1 cellular context compared by ENCODE assay signal in genomic region chr11:61816736-61817455, GRCh38.
A peak's percentile ranks its signal among the peaks of the same experiment; 100 is the strongest.
TF ChIP-seq lines count a peak whose summit lies in the region.

FADS1 (minus strand) TSS chr11:61817003; CDS start chr11:61816929, 74 bp downstream.

TF ChIP-seq in K562, 482 proteins besides CTCF, POLR2A, EP300 and RAD21 (continued from another document and continues in another):
- TF ChIP-seq ZNF277 (CRISPR knock-in tag; IDR thresholded peaks at IDR 0.05; ENCODE audit: borderline replicate concordance) (no peak), HDAC8 (tag; IDR thresholded peaks at IDR 0.05) (0 out of 2 replicates have a peak, but pooled peaks have one; percentile 79), ZNF512 (tag; IDR thresholded peaks at IDR 0.05) (no peak), EZH2 (IDR thresholded peaks at IDR 0.05; ENCODE audit: borderline replicate concordance, low read depth, low read length) (no peak), POLR2H (tag; IDR thresholded peaks at IDR 0.05; ENCODE audit: low read depth) (no peak), GATAD2A (IDR thresholded peaks at IDR 0.05) (peak; percentile 90), KLF16 (IDR thresholded peaks at IDR 0.05) (peak; percentile 60), CEBPZ (IDR thresholded peaks at IDR 0.05; ENCODE audit: borderline replicate concordance, low read depth, low read length) (no peak), FOXJ3 (CRISPR knock-in tag; IDR thresholded peaks at IDR 0.05) (no peak), AFF1 (IDR thresholded peaks at IDR 0.05; ENCODE audit: low read depth in 1 of 2, partially characterized antibody in 2 of 2) (no peak), FOXK1 (CRISPR knock-in tag; IDR thresholded peaks at IDR 0.05; ENCODE audit: borderline replicate concordance) (no peak), PHTF2 (CRISPR knock-in tag; IDR thresholded peaks at IDR 0.05) (no peak), NELFE (IDR thresholded peaks at IDR 0.05; ENCODE audit: insufficient read depth, insufficient read length) (no peak), ZNF586 (CRISPR knock-in tag; conservative IDR thresholded peaks at IDR 0.05) (no peak), AFF4 (CRISPR knock-in tag; IDR thresholded peaks at IDR 0.05) (peak; percentile 47; the same call in 1 of the 2 replicates), BHLHE40 (IDR thresholded peaks at IDR 0.05; ENCODE audit: low read length) (peak; percentile 25), HMG20A (CRISPR knock-in tag; conservative IDR thresholded peaks at IDR 0.05) (no peak), HLTF (IDR thresholded peaks at IDR 0.05) (no peak), CBFB (CRISPR knock-in tag; IDR thresholded peaks at IDR 0.05) (no peak), VEZF1 (CRISPR knock-in tag; IDR thresholded peaks at IDR 0.05) (peak; percentile 82), CBX3 (IDR thresholded peaks at IDR 0.05; ENCODE audit: borderline replicate concordance in 1 of 2, low read length in 2 of 2) (peak in 1 of 2 experiments; percentile 53; a peak in 1 of 3 replicates), USF1 (CRISPR knock-in tag; IDR thresholded peaks at IDR 0.05) (0 out of 2 replicates have a peak, but pooled peaks have one; percentile 24), TCF3 (CRISPR knock-in tag; IDR thresholded peaks at IDR 0.05) (peak; percentile 53; the same call in 1 of the 2 replicates), RUNX1 (IDR thresholded peaks at IDR 0.05; ENCODE audit: low read depth) (no peak), MYBL2 (IDR thresholded peaks at IDR 0.05; ENCODE audit: low read depth) (no peak), MYBL2 (CRISPR knock-in tag; IDR thresholded peaks at IDR 0.05; ENCODE audit: borderline replicate concordance) (no peak), SNAPC5 (CRISPR knock-in tag; IDR thresholded peaks at IDR 0.05) (no peak), SMAD1 (IDR thresholded peaks at IDR 0.05; ENCODE audit: low read depth, low read length, partially characterized antibody) (peak; percentile 39), FOSL1 (tag; conservative IDR thresholded peaks at IDR 0.05) (0 out of 2 replicates have a peak, but pooled peaks have one; percentile 9), ERF (CRISPR knock-in tag; IDR thresholded peaks at IDR 0.05) (0 out of 2 replicates have a peak, but pooled peaks have one; percentile 41), ZBED1 (IDR thresholded peaks at IDR 0.05) (no peak), ZSCAN32 (CRISPR knock-in tag; IDR thresholded peaks at IDR 0.05) (no peak), ZNF561 (CRISPR knock-in tag; conservative IDR thresholded peaks at IDR 0.05) (no peak), ZFP36 (IDR thresholded peaks at IDR 0.05; ENCODE audit: low read depth, low read length, partially characterized antibody) (no peak), ZNF609 (CRISPR knock-in tag; IDR thresholded peaks at IDR 0.05; ENCODE audit: borderline replicate concordance) (no peak), RBM39 (optimal IDR thresholded peaks at IDR 0.05; ENCODE audit: low read depth, low read length) (no peak), NR2C2 (CRISPR knock-in tag; IDR thresholded peaks at IDR 0.05) (no peak), NR2C2 (tag; IDR thresholded peaks at IDR 0.05) (peak; percentile 55), ZNF699 (CRISPR knock-in tag; IDR thresholded peaks at IDR 0.05; ENCODE audit: insufficient replicate concordance) (no peak), BRD9 (IDR thresholded peaks at IDR 0.05; ENCODE audit: low read depth, partially characterized antibody) (no peak), HDAC3 (IDR thresholded peaks at IDR 0.05; ENCODE audit: borderline replicate concordance, partially characterized antibody) (no peak)
